ENCODE assay signal across 18 cellular contexts in genomic region chr6:18352842-18353241, GRCh38.
"Had no signal": no experiment of that assay in that cellular context is flagged by ENCODE, and none has a peak within 500 bp of the region (broad histone marks: within the 10 kb centered on the region; RNA-seq: fewer than 3 reads in every experiment).

No MANE protein-coding gene starts in this region.

- H3K36me3 ChIP-seq: adrenal gland, esophagus squamous epithelium, right atrium auricular region had no signal

- ATAC-seq: activated CD8-positive, alpha-beta memory T cell treated with anti-CD3 and anti-CD28 coated beads, Interleukin-2, amount 10 ng/mL, durations not matched to agents 7 days and 5 days; activated T-cell treated with anti-CD3 and anti-CD28 coated beads, Interleukin-2, amount 50 U/mL, for 4 hours; left ventricle myocardium superior; natural killer cell treated with Interleukin-12 subunit alpha and Interleukin-12 subunit beta and Interleukin-15 and Interleukin-18, amount 100 ng/mL, for 72 hours; T-cell had no signal

- H3K9me3 ChIP-seq: adrenal gland, esophagus squamous epithelium, right atrium auricular region had no signal

- DNase-seq: activated CD4-positive, alpha-beta T cell treated with anti-CD3 and anti-CD28 coated beads for 1 hour; activated CD4-positive, alpha-beta T cell treated with anti-CD3 and anti-CD28 coated beads, Interleukin-2, amount 50 U/mL, for 48 hours; activated CD8-positive, alpha-beta memory T cell treated with anti-CD3 and anti-CD28 coated beads, Interleukin-2, amount 10 ng/mL, durations not matched to agents 7 days and 5 days; activated effector memory CD4-positive, alpha-beta T cell treated with Interleukin-2 at 50 U/mL for 16 hours; activated T-cell treated with anti-CD3 and anti-CD28 coated beads, Interleukin-2, amount 50 U/mL, for 4 hours; adrenal gland; esophagus squamous epithelium; glutamatergic neuron; hypothalamus; kidney glomerular epithelial cell; left ventricle myocardium superior; mesenchymal stem cell; stimulated activated CD4-positive, alpha-beta T cell treated with anti-CD3 and anti-CD28 coated beads, Interleukin-4, amount 100 ng/mL, for 4 hours; stimulated activated CD8-positive, alpha-beta memory T cell treated with anti-CD3 and anti-CD28 coated beads, Interleukin-4, amount 100 ng/mL, for 48 hours; stimulated activated naive CD4-positive, alpha-beta T cell treated with Interleukin-2 at 50 U/mL for 16 hours; T-cell had no signal

- H3K4me1 ChIP-seq: adrenal gland, right atrium auricular region had no signal

- H3K4me3 ChIP-seq: adrenal gland, esophagus squamous epithelium, right atrium auricular region had no signal

- H3K27ac ChIP-seq: adrenal gland, right atrium auricular region had no signal

- H3K27me3 ChIP-seq: adrenal gland, esophagus squamous epithelium, right atrium auricular region had no signal
